Comparison of ENCODE assay signal across 31 cellular contexts in the genomic region with DNA sequence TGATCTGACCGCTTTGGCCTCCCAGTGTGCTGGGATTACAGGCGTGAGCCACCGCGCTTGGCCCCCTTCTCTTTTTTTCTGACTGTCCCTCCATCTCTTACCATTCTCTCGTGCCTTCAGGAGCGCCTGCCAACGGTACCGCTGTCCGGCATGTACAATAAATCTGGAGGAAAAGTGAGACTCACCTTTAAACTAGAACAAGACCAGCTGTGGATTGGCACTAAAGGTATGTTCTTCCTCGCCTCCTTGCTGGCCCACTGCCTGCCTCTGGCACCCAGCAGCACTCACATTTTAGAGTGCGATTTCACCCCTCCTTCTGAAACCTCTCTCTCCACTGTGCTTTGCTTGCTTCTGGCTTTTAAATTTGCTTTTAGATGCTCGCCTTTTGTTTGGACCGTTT.
"Had no signal": no experiment of that assay in that cellular context is flagged by ENCODE, and none has a peak within 500 bp of the region (broad histone marks: within the 10 kb centered on the region; RNA-seq: fewer than 3 reads in every experiment).

No MANE protein-coding gene starts in this region.

- H3K9me3 Mint-ChIP-seq: activated CD8-positive, alpha-beta T cell treated with anti-CD3 and anti-CD28 coated beads for 36 hours; activated naive CD4-positive, alpha-beta T cell treated with anti-CD3 and anti-CD28 coated beads, Interleukin-2, amount 50 U/mL, for 24 hours; activated T-cell treated with anti-CD3 and anti-CD28 coated beads, Interleukin-2, amount 50 U/mL, for 72 hours; activated T-helper 17 cell treated with anti-CD3 and anti-CD28 coated beads, Interleukin-2, amount 50 U/mL, for 72 hours had no signal

- FAIRE-seq: K562 had no signal

- H3K27ac ChIP-seq: adrenal gland, brain microvascular endothelial cell, VCaP had no signal

- H3K4me3 ChIP-seq: adrenal gland, K562 had no signal

- H3K27me3 ChIP-seq: adrenal gland, brain microvascular endothelial cell had no signal

- DNase-seq: activated CD4-positive, alpha-beta T cell treated with anti-CD3 and anti-CD28 coated beads for 1 hour; activated CD4-positive, alpha-beta T cell treated with anti-CD3 and anti-CD28 coated beads for 48 hours; activated CD4-positive, alpha-beta T cell treated with anti-CD3 and anti-CD28 coated beads, Interleukin-2, amount 50 U/mL, for 4 hours; activated CD4-positive, CD25-positive, alpha-beta regulatory T cell; activated CD8-positive, alpha-beta T cell treated with anti-CD3 and anti-CD28 coated beads for 36 hours; activated effector memory CD4-positive, alpha-beta T cell treated with anti-CD3 and anti-CD28 coated beads, Interleukin-2, amount 50 U/mL, for 16 hours; activated naive CD4-positive, alpha-beta T cell; activated T-cell treated with anti-CD3 and anti-CD28 coated beads, Interleukin-2, amount 50 U/mL, for 1 hour; activated T-cell treated with anti-CD3 and anti-CD28 coated beads, Interleukin-2, amount 50 U/mL, for 72 hours; adrenal gland; brain microvascular endothelial cell; central memory CD4-positive, alpha-beta T cell; NCI-H1105; NCI-H1436; NCI-H1694; NCI-H1930; NCI-H2081 treated with DMSO at 0.1 percent for 48 hours; NCI-H345; NCI-H524 treated with DMSO at 0.1 percent for 48 hours; NCI-H748 treated with DMSO at 0.1 percent for 48 hours; NK-92 treated with Interleukin-12 subunit alpha and Interleukin-12 subunit beta, amount 100 ng/mL, for 24 hours; OCI-M1; Right ventricle myocardium superior; SW 1271; T-helper 1 cell; T-helper 2 cell; T-helper 9 cell had no signal

- ATAC-seq: activated CD8-positive, alpha-beta T cell treated with anti-CD3 and anti-CD28 coated beads for 36 hours; activated T-cell treated with anti-CD3 and anti-CD28 coated beads, Interleukin-2, amount 50 U/mL, for 72 hours; activated T-helper 17 cell treated with anti-CD3 and anti-CD28 coated beads, Interleukin-2, amount 50 U/mL, for 72 hours; K562 had no signal

- H3K27me3 Mint-ChIP-seq: activated CD8-positive, alpha-beta T cell treated with anti-CD3 and anti-CD28 coated beads for 36 hours; activated naive CD4-positive, alpha-beta T cell treated with anti-CD3 and anti-CD28 coated beads, Interleukin-2, amount 50 U/mL, for 24 hours; activated T-helper 17 cell treated with anti-CD3 and anti-CD28 coated beads, Interleukin-2, amount 50 U/mL, for 72 hours had no signal

- H3K27ac Mint-ChIP-seq: activated CD8-positive, alpha-beta T cell treated with anti-CD3 and anti-CD28 coated beads for 36 hours; activated naive CD4-positive, alpha-beta T cell treated with anti-CD3 and anti-CD28 coated beads, Interleukin-2, amount 50 U/mL, for 24 hours; activated T-cell treated with anti-CD3 and anti-CD28 coated beads, Interleukin-2, amount 50 U/mL, for 72 hours; activated T-helper 17 cell treated with anti-CD3 and anti-CD28 coated beads, Interleukin-2, amount 50 U/mL, for 72 hours had no signal

- H3K9me3 ChIP-seq: adrenal gland had no signal

- H3K4me3 Mint-ChIP-seq: activated CD8-positive, alpha-beta T cell treated with anti-CD3 and anti-CD28 coated beads for 36 hours; activated naive CD4-positive, alpha-beta T cell treated with anti-CD3 and anti-CD28 coated beads, Interleukin-2, amount 50 U/mL, for 24 hours; activated T-cell treated with anti-CD3 and anti-CD28 coated beads, Interleukin-2, amount 50 U/mL, for 72 hours; activated T-helper 17 cell treated with anti-CD3 and anti-CD28 coated beads, Interleukin-2, amount 50 U/mL, for 72 hours had no signal
